Comparison of ENCODE assay signal across 12 cellular contexts in the genomic region with DNA sequence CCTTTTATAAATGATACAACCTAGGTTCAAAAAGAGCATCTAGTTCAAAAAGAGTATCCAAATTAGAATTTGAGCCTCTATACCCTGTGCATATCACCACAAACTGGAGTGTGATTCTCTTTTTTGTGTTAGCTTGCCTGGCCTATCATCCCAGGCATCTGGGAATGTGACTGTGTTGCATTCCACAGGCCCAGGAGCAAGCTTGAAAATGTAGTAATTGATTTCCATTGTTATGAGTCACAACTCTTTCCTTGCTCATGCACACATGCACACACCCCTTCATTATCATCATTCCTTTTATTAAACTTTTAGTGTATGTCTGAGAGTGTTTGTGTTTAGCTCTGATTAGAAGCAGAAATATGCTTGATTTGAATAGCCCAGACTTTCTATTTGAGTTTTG.
DNase-seq lines count a peak whose midpoint lies in the region; ATAC-seq and TF ChIP-seq lines count a peak whose summit lies in the region.
"Had no signal": no experiment of that assay in that cellular context is flagged by ENCODE, and none has a peak within 500 bp of the region (broad histone marks: within the 10 kb centered on the region; RNA-seq: fewer than 3 reads in every experiment).

No MANE protein-coding gene starts in this region.

- DNase-seq in HFFc6 (peak; percentile 88), SW480 (ENCODE audit: low spot score) (peak; percentile 19), hepatic stellate cell (ENCODE audit: low spot score) (peak; percentile 45), stromal cell of bone marrow (ENCODE audit: low read depth) (peak; percentile 50), prostate gland (ENCODE audit: low spot score) (no peak), activated gamma-delta T cell (lab: John Stamatoyannopoulos, UW) (no peak)
- DNase-seq: activated naive CD4-positive, alpha-beta T cell treated with anti-CD3 and anti-CD28 coated beads for 36 hours; hippocampal formation; NCI-H187 treated with DMSO at 0.1 percent for 48 hours; testis had no signal

- peak overlapping the region; percentile 69 for H3K4me3 Mint-ChIP-seq in HFFc6
- H3K4me3 Mint-ChIP-seq: activated naive CD4-positive, alpha-beta T cell treated with anti-CD3 and anti-CD28 coated beads for 36 hours; T-helper 1 cell treated with Interleukin-12 subunit alpha and Interleukin-12 subunit beta and Interleukin-4 antibody, amounts not matched to agents 30 μg/mL and 1 μg/mL, for 36 hours had no signal

- no peak for TF ChIP-seq CTCF in HFFc6 (IDR thresholded peaks at IDR 0.05)
- no peak for TF ChIP-seq CTCF in prostate gland (IDR thresholded peaks at IDR 0.05)

- no peaks in the 10 kb centered on the region for H3K9me3 ChIP-seq in prostate gland
- H3K9me3 ChIP-seq: testis had no signal

- intact Hi-C loops in prostate gland (cut with DNase I), result no loop called here

- peaks cover 42% of the 10 kb centered on the region for H3K4me1 Mint-ChIP-seq in HFFc6 (ENCODE audit: low read depth)

- H3K4me3 ChIP-seq in prostate gland, result no peak overlapping the region
- H3K4me3 ChIP-seq: testis had no signal

- H3K27me3 Mint-ChIP-seq in HFFc6 (ENCODE audit: insufficient read depth), result peaks cover 2% of the 10 kb centered on the region; the same call in 1 of the 2 replicates

- no peak for ATAC-seq in GM19351 (IDR thresholded peaks at IDR 0.05; ENCODE audit: unreplicated experiment)

- no peak overlapping the region for H3K27ac ChIP-seq in prostate gland
- H3K27ac ChIP-seq: testis had no signal

- H3K4me1 ChIP-seq in prostate gland (replicated peaks), result no peaks in the 10 kb centered on the region
- H3K4me1 ChIP-seq: testis had no signal

- H3K36me3 Mint-ChIP-seq in HFFc6 (ENCODE audit: low read depth), result peaks cover 9% of the 10 kb centered on the region

- no peaks in the 10 kb centered on the region for H3K9me3 Mint-ChIP-seq in HFFc6
- H3K9me3 Mint-ChIP-seq: activated naive CD4-positive, alpha-beta T cell treated with anti-CD3 and anti-CD28 coated beads for 36 hours; T-helper 1 cell treated with Interleukin-12 subunit alpha and Interleukin-12 subunit beta and Interleukin-4 antibody, amounts not matched to agents 30 μg/mL and 1 μg/mL, for 36 hours had no signal

- TF ChIP-seq POLR2A in prostate gland (IDR thresholded peaks at IDR 0.05), result no peak

- no peaks in the 10 kb centered on the region for H3K27me3 ChIP-seq in prostate gland (replicated peaks; ENCODE audit: insufficient read depth)
- H3K27me3 ChIP-seq: testis had no signal

- no peaks in the 10 kb centered on the region for H3K36me3 ChIP-seq in prostate gland

- peak overlapping the region; percentile 68 for H3K27ac Mint-ChIP-seq in HFFc6
- H3K27ac Mint-ChIP-seq: activated naive CD4-positive, alpha-beta T cell treated with anti-CD3 and anti-CD28 coated beads for 36 hours; T-helper 1 cell treated with Interleukin-12 subunit alpha and Interleukin-12 subunit beta and Interleukin-4 antibody, amounts not matched to agents 30 μg/mL and 1 μg/mL, for 36 hours had no signal

Comparison
In these comparisons a context has a peak if more than half of its experiments do, and no peak if none do; other contexts are left out.
1. DNase-seq: peak in HFFc6 (single experiment), SW480 (single experiment), hepatic stellate cell (single experiment) and stromal cell of bone marrow (single experiment); none in prostate gland (single experiment) and activated gamma-delta T cell (single experiment).